Comparison of ENCODE assay signal across 8 cellular contexts in genomic region chr4:47032405-47033106, GRCh38. TPM values are rescaled to one million over a fixed set of nuclear protein-coding genes. Genes with fewer than 3 reads are reported as not detected.
DNase-seq lines count a peak whose midpoint lies in the region; ATAC-seq and TF ChIP-seq lines count a peak whose summit lies in the region.

No MANE protein-coding gene starts in this region.

- H3K4me1 Mint-ChIP-seq in effector memory CD8-positive, alpha-beta T cell (ENCODE audit: low read depth in 2 of 2) = peaks cover 20% of the 10 kb centered on the region in 2 donors
- H3K4me1 Mint-ChIP-seq in stimulated activated effector memory CD8-positive, alpha-beta T cell treated with anti-CD3 and anti-CD28 coated beads, Interleukin-12 subunit alpha, Interleukin-12 subunit beta, amount 100 ng/mL, for 72 hours = peaks cover 21% of the 10 kb centered on the region

- 1 to 3% methylated on average over 47 of the region's 47 CpGs for WGBS in lung, 2 donors

- ATAC-seq in HG02623 (IDR thresholded peaks at IDR 0.05; ENCODE audit: unreplicated experiment) (peak; percentile 83), lung (ENCODE audit: insufficient read depth, low FRiP score) (peak; percentile 84)
- peak; percentile 80 for ATAC-seq in effector memory CD8-positive, alpha-beta T cell (replicated peaks)
- peak; percentile 88 for ATAC-seq in stimulated activated effector memory CD8-positive, alpha-beta T cell treated with anti-CD3 and anti-CD28 coated beads, Interleukin-12 subunit alpha, Interleukin-12 subunit beta, amount 100 ng/mL, for 72 hours

- no peaks in the 10 kb centered on the region for H3K36me3 ChIP-seq in lung (ENCODE audit: control insufficient read depth in 2 of 2, insufficient read depth in 2 of 2, low read length in 2 of 2)

- H3K27me3 Mint-ChIP-seq in effector memory CD8-positive, alpha-beta T cell = peaks cover 43 to 56% of the 10 kb centered on the region in 2 donors

- peak; percentile 4 for TF ChIP-seq CTCF in lung (IDR thresholded peaks at IDR 0.05; ENCODE audit: control extremely low read depth, extremely low read depth)

- DNase-seq in SIG-M5 treated with dmso at 0.1 percent for 504 hours (lab: John Stamatoyannopoulos, UW; ENCODE audit: unreplicated experiment) = peak; percentile 61
- no peak for DNase-seq in SIG-M5 (lab: John Stamatoyannopoulos, UW)
- DNase-seq in MV-4-11 (lab: John Stamatoyannopoulos, UW) = peak; percentile 61
- peak; percentile 39 for DNase-seq in activated CD4-positive, CD25-positive, alpha-beta regulatory T cell treated with anti-CD3 and anti-CD28 coated beads, Interleukin-2, amount 50 U/mL, for 72 hours
- DNase-seq in effector memory CD8-positive, alpha-beta T cell = peak in 2 of 3 experiments; percentile 26 to 38
- peak; percentile 38 for DNase-seq in lung (ENCODE audit: low spot score)
- DNase-seq in stimulated activated effector memory CD8-positive, alpha-beta T cell treated with anti-CD3 and anti-CD28 coated beads, Interleukin-12 subunit alpha, Interleukin-12 subunit beta, amount 100 ng/mL, for 72 hours (ENCODE audit: low spot score in 2 of 2) = peak; percentile 15 to 75

- peaks cover 0 to 3% of the 10 kb centered on the region in 2 donors for H3K9me3 ChIP-seq in lung (ENCODE audit: control insufficient read depth in 2 of 2, insufficient read depth in 1 of 2, low read length in 1 of 2)

- peak overlapping the region in 1 of 2 donors; percentile 76 for H3K27ac ChIP-seq in lung (ENCODE audit: low read depth in 1 of 2, low read length in 1 of 2)

- no peaks in the 10 kb centered on the region for H3K27me3 ChIP-seq in lung (ENCODE audit: control insufficient read depth, insufficient read depth)

- peaks cover 3 to 5% of the 10 kb centered on the region in 2 donors for H3K4me1 ChIP-seq in lung (ENCODE audit: control insufficient read depth in 2 of 2, insufficient read depth in 2 of 2, low read length in 2 of 2)

- H3K36me3 Mint-ChIP-seq in effector memory CD8-positive, alpha-beta T cell (ENCODE audit: insufficient read depth) = peaks cover 10% of the 10 kb centered on the region
- no peaks in the 10 kb centered on the region for H3K36me3 Mint-ChIP-seq in stimulated activated effector memory CD8-positive, alpha-beta T cell treated with anti-CD3 and anti-CD28 coated beads, Interleukin-12 subunit alpha, Interleukin-12 subunit beta, amount 100 ng/mL, for 72 hours

- no peaks in the 10 kb centered on the region for H3K9me3 Mint-ChIP-seq in effector memory CD8-positive, alpha-beta T cell
- H3K9me3 Mint-ChIP-seq in stimulated activated effector memory CD8-positive, alpha-beta T cell treated with anti-CD3 and anti-CD28 coated beads, Interleukin-12 subunit alpha, Interleukin-12 subunit beta, amount 100 ng/mL, for 72 hours = no peaks in the 10 kb centered on the region

- peak overlapping the region; percentile 58 to 84 for H3K4me3 Mint-ChIP-seq in effector memory CD8-positive, alpha-beta T cell
- peak overlapping the region; percentile 57 for H3K4me3 Mint-ChIP-seq in stimulated activated effector memory CD8-positive, alpha-beta T cell treated with anti-CD3 and anti-CD28 coated beads, Interleukin-12 subunit alpha, Interleukin-12 subunit beta, amount 100 ng/mL, for 72 hours

- no peak overlapping the region for H3K27ac Mint-ChIP-seq in effector memory CD8-positive, alpha-beta T cell
- H3K27ac Mint-ChIP-seq in stimulated activated effector memory CD8-positive, alpha-beta T cell treated with anti-CD3 and anti-CD28 coated beads, Interleukin-12 subunit alpha, Interleukin-12 subunit beta, amount 100 ng/mL, for 72 hours = no peak overlapping the region

- no peak overlapping the region for H3K4me3 ChIP-seq in lung

RNA-seq across cellular contexts. Expression of gene GABRB1, which starts 1.2 kb away (rescaled TPM):
- under 1 TPM in 1 of 2 donors, not detected in 1; 0.34 TPM for total RNA-seq in lung
- polyA plus RNA-seq in lung = not detected

RNA-seq across cellular contexts. Expression of gene GABRA4, which starts 39.2 kb away (rescaled TPM):
- total RNA-seq in lung = under 1 TPM in 1 of 2 donors, not detected in 1; 0.09 TPM
- not detected for polyA plus RNA-seq in lung
